Comparison of ENCODE assay signal across 9 cellular contexts in the genomic region with DNA sequence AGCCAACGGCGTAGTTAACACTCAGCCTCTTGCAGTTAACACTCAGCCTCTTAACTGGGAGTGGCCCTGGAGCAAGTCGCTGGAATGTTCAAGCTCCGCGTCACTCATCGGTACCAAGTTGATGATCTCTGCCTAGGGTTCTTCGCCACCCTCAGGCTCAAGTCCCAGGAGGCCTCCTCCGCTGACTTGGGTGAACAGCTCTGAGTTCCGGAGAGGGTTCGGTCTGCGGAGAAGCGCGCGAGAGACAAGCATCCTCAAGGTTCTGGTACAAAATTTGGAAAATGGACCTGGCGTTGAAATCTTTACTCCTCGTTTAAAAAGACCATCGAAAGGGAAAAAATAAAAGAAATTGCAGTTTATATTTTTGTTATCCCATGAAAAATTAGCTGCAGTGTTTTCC. TPM values are rescaled to one million over a fixed set of nuclear protein-coding genes. Genes with fewer than 3 reads are reported as not detected.
DNase-seq lines count a peak whose midpoint lies in the region; ATAC-seq and TF ChIP-seq lines count a peak whose summit lies in the region.
"Had no signal": no experiment of that assay in that cellular context is flagged by ENCODE, and none has a peak within 500 bp of the region (broad histone marks: within the 10 kb centered on the region; RNA-seq: fewer than 3 reads in every experiment).

No MANE protein-coding gene starts in this region.

- H3K9me3 ChIP-seq in body of pancreas = no peaks in the 10 kb centered on the region
- no peaks in the 10 kb centered on the region for H3K9me3 ChIP-seq in iPS-20b (ENCODE audit: insufficient read depth, low read depth, low read length)
- H3K9me3 ChIP-seq: ascending aorta had no signal

- H3K27ac ChIP-seq in body of pancreas (peak overlapping the region; percentile 89 to 99 (median 98)), iPS-20b (ENCODE audit: low read length) (no peak overlapping the region)
- H3K27ac ChIP-seq: ascending aorta had no signal

- H3K4me1 ChIP-seq in body of pancreas (peaks cover 19% of the 10 kb centered on the region), iPS-20b (ENCODE audit: insufficient read depth, low read length) (peaks cover 19% of the 10 kb centered on the region)

- no peaks in the 10 kb centered on the region for H3K4me1 Mint-ChIP-seq in stimulated activated effector memory CD8-positive, alpha-beta T cell treated with anti-CD3 and anti-CD28 coated beads, Interleukin-12 subunit alpha, Interleukin-12 subunit beta, amount 100 ng/mL, for 72 hours

- WGBS in body of pancreas, 2 donors = 36 to 58% methylated on average over 17 of the region's 17 CpGs

- H3K36me3 ChIP-seq in body of pancreas (replicated peaks in 1 of 2; ENCODE audit: insufficient read depth in 1 of 2, low read depth in 2 of 2) (no peaks in the 10 kb centered on the region), iPS-20b (ENCODE audit: insufficient read depth, low read depth, low read length) (no peaks in the 10 kb centered on the region)
- H3K36me3 ChIP-seq: ascending aorta had no signal

- no peak for TF ChIP-seq POLR2A in body of pancreas (IDR thresholded peaks at IDR 0.05)

- intact Hi-C loops in body of pancreas (cut with DNase I) = no loop called here

- peak overlapping the region; percentile 66 for H3K4me3 Mint-ChIP-seq in stimulated activated effector memory CD8-positive, alpha-beta T cell treated with anti-CD3 and anti-CD28 coated beads, Interleukin-12 subunit alpha, Interleukin-12 subunit beta, amount 100 ng/mL, for 72 hours

- no peak overlapping the region for H3K27ac Mint-ChIP-seq in stimulated activated effector memory CD8-positive, alpha-beta T cell treated with anti-CD3 and anti-CD28 coated beads, Interleukin-12 subunit alpha, Interleukin-12 subunit beta, amount 100 ng/mL, for 72 hours

- H3K27me3 ChIP-seq in body of pancreas = no peaks in the 10 kb centered on the region
- peaks cover 67% of the 10 kb centered on the region for H3K27me3 ChIP-seq in iPS-20b (ENCODE audit: insufficient read depth, low read length)

- peak; percentile 35 for DNase-seq in NCI-H748 (lab: John Stamatoyannopoulos, UW; ENCODE audit: unreplicated experiment)
- DNase-seq in NCI-H748 treated with DMSO at 0.1 percent for 48 hours (lab: John Stamatoyannopoulos, UW) = no peak
- peak in 2 of 4 donors; percentile 32 to 39 for DNase-seq in body of pancreas
- no peak for DNase-seq in stimulated activated effector memory CD8-positive, alpha-beta T cell treated with anti-CD3 and anti-CD28 coated beads, Interleukin-12 subunit alpha, Interleukin-12 subunit beta, amount 100 ng/mL, for 72 hours (ENCODE audit: low spot score in 2 of 2)
- DNase-seq in SK-N-DZ (ENCODE audit: low spot score) = no peak
- DNase-seq in hippocampal formation (lab: John Stamatoyannopoulos, UW) = no peak
- no peak for DNase-seq in HK-2 (ENCODE audit: unreplicated experiment)

- no peak overlapping the region for H3K4me3 ChIP-seq in body of pancreas
- H3K4me3 ChIP-seq in iPS-20b (ENCODE audit: low read length) = peak overlapping the region; percentile 84

- no peak for TF ChIP-seq CTCF in body of pancreas (IDR thresholded peaks at IDR 0.05)

- ATAC-seq in body of pancreas = no peak
- ATAC-seq in stimulated activated effector memory CD8-positive, alpha-beta T cell treated with anti-CD3 and anti-CD28 coated beads, Interleukin-12 subunit alpha, Interleukin-12 subunit beta, amount 100 ng/mL, for 72 hours = no peak

- H3K36me3 Mint-ChIP-seq in stimulated activated effector memory CD8-positive, alpha-beta T cell treated with anti-CD3 and anti-CD28 coated beads, Interleukin-12 subunit alpha, Interleukin-12 subunit beta, amount 100 ng/mL, for 72 hours = no peaks in the 10 kb centered on the region

- H3K9me3 Mint-ChIP-seq in stimulated activated effector memory CD8-positive, alpha-beta T cell treated with anti-CD3 and anti-CD28 coated beads, Interleukin-12 subunit alpha, Interleukin-12 subunit beta, amount 100 ng/mL, for 72 hours = no peaks in the 10 kb centered on the region

- peak overlapping the region; percentile 8; the same call in 1 of the 2 replicates for H3K9ac ChIP-seq in iPS-20b (ENCODE audit: low read depth, low read length)

RNA-seq across cellular contexts. Expression of gene DSP, which starts 0.9 kb away (rescaled TPM):
- total RNA-seq in body of pancreas = 100 to 1,000 TPM in 1 of 2 donors, 10 to 100 TPM in 1; 85.0 to 127 TPM
- polyA plus RNA-seq in SK-N-DZ (2014; cell fraction: cytosol; rRNA removed) = not detected in 2 replicates
- not detected in 2 replicates for polyA plus RNA-seq in SK-N-DZ (2014; cell fraction: nucleus; rRNA removed)

RNA-seq across cellular contexts. Expression of gene SNRNP48, which starts 49.4 kb away (rescaled TPM):
- total RNA-seq in body of pancreas = 10 to 100 TPM in 1 of 2 donors, 1 to 10 TPM in 1; 8.6 to 18.7 TPM
- 12.5 and 18.0 TPM in 2 replicates for polyA plus RNA-seq in SK-N-DZ (2014; cell fraction: cytosol; rRNA removed)
- polyA plus RNA-seq in SK-N-DZ (2014; cell fraction: nucleus; rRNA removed) = 20.2 and 22.6 TPM in 2 replicates
